18 cellular contexts compared by ENCODE assay signal in the genomic region with DNA sequence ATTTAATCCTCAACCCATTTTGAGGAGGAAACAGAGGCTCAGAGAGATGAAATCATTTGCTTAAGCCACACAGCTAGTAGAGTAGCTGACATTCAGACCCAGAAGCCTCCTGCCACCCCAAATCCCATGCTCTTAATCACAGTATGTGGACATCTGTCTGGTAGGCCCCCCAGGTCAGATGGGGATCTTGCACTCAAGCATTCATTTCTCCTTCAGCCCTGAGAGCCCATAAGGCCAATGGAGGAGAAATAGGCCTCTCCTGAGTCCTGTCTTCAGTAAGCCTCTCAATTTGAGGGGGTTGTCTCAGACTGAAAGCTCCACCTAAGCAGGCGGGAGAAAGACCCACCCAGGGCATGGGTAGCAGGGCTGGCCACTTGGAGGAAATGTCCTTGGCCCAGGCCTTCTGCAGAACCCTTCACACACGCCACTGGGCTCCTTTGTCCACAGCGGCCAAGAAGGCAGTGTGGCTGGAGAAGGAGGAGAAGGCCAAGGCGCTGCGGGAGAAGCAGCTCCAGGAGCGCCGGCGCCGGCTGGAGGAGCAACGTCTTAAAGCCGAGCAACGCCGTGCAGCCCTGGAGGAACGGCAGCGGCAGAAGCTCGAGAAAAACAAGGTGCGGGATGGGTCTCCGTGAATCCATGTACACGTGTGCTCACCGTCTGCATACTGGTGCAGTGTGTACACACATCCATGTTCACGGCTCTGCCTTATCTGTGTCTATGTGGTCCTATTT. TPM values are rescaled to one million over a fixed set of nuclear protein-coding genes. Genes with fewer than 3 reads are reported as not detected.
DNase-seq lines count a peak whose midpoint lies in the region; ATAC-seq and TF ChIP-seq lines count a peak whose summit lies in the region.
"Had no signal": no experiment of that assay in that cellular context is flagged by ENCODE, and none has a peak within 500 bp of the region (broad histone marks: within the 10 kb centered on the region; RNA-seq: fewer than 3 reads in every experiment).

No MANE protein-coding gene starts in this region.

- H3K27me3 ChIP-seq in heart left ventricle (no peaks in the 10 kb centered on the region), right cardiac atrium (ENCODE audit: control insufficient read depth, insufficient read depth) (no peaks in the 10 kb centered on the region), uterus (no peaks in the 10 kb centered on the region)
- H3K27me3 ChIP-seq: right lobe of liver had no signal

- ATAC-seq in heart left ventricle (no peak), left cardiac atrium (no peak), right cardiac atrium (no peak)
- ATAC-seq: right lobe of liver had no signal

- DNase-seq in heart left ventricle (no peak), left cardiac atrium (no peak), right cardiac atrium (peak in 2 of 3 donors; percentile 28 to 46), OCI-M1 (lab: John Stamatoyannopoulos, UW) (no peak), uterus (no peak), NOMO-1 treated with dmso at 0.1 percent for 144 hours (lab: John Stamatoyannopoulos, UW; ENCODE audit: unreplicated experiment) (no peak)
- DNase-seq in activated naive CD8-positive, alpha-beta T cell treated with anti-CD3 and anti-CD28 coated beads for 36 hours, result no peak
- DNase-seq: activated CD8-positive, alpha-beta memory T cell treated with anti-CD3 and anti-CD28 coated beads, Interleukin-2, amount 50 U/mL, for 4 hours; GDM1; H9; NCI-H1048; NCI-H2107; right lobe of liver; stimulated activated CD4-positive, alpha-beta T cell treated with anti-CD3 and anti-CD28 coated beads, Interleukin-4, amount 100 ng/mL, for 1 hour had no signal

- intact Hi-C loops in heart left ventricle (cut with DNase I), result no loop called here
- intact Hi-C loops in left cardiac atrium (cut with DNase I), result no loop called here
- intact Hi-C loops in right cardiac atrium (cut with DNase I), result no loop called here
- intact Hi-C loops in uterus (cut with DNase I; ENCODE audit: low total_unique reads), result no loop called here

- no peaks in the 10 kb centered on the region for H3K27me3 Mint-ChIP-seq in activated naive CD8-positive, alpha-beta T cell treated with anti-CD3 and anti-CD28 coated beads for 36 hours
- H3K27me3 Mint-ChIP-seq: activated naive CD4-positive, alpha-beta T cell treated with anti-CD3 and anti-CD28 coated beads, Interleukin-2, amount 50 U/mL, for 24 hours; memory B cell had no signal

- 89 to 93% (median 91%) methylated on average over 21 of the region's 21 CpGs for WGBS in heart left ventricle, 4 donors
- 92% methylated on average over 21 of the region's 21 CpGs for WGBS in right cardiac atrium

- no peak overlapping the region for H3K4me3 Mint-ChIP-seq in activated naive CD8-positive, alpha-beta T cell treated with anti-CD3 and anti-CD28 coated beads for 36 hours
- H3K4me3 Mint-ChIP-seq: activated naive CD4-positive, alpha-beta T cell treated with anti-CD3 and anti-CD28 coated beads, Interleukin-2, amount 50 U/mL, for 24 hours; H9; memory B cell had no signal

- H3K4me1 ChIP-seq in heart left ventricle (peaks cover 4 to 100% (median 77%) of the 10 kb centered on the region in 12 donors), right cardiac atrium (ENCODE audit: control insufficient read depth, insufficient read depth, low read length) (peaks cover 15% of the 10 kb centered on the region), uterus (peaks cover 0 to 7% of the 10 kb centered on the region in 2 donors)
- H3K4me1 ChIP-seq: right lobe of liver had no signal

- H3K27ac Mint-ChIP-seq in activated naive CD8-positive, alpha-beta T cell treated with anti-CD3 and anti-CD28 coated beads for 36 hours, result peak overlapping the region; percentile 56
- H3K27ac Mint-ChIP-seq: memory B cell had no signal

- H3K9me3 Mint-ChIP-seq in activated naive CD8-positive, alpha-beta T cell treated with anti-CD3 and anti-CD28 coated beads for 36 hours, result no peaks in the 10 kb centered on the region
- H3K9me3 Mint-ChIP-seq: activated naive CD4-positive, alpha-beta T cell treated with anti-CD3 and anti-CD28 coated beads, Interleukin-2, amount 50 U/mL, for 24 hours; H9; memory B cell had no signal

- peaks cover 5% of the 10 kb centered on the region for H3K36me3 Mint-ChIP-seq in activated naive CD8-positive, alpha-beta T cell treated with anti-CD3 and anti-CD28 coated beads for 36 hours
- H3K36me3 Mint-ChIP-seq: activated naive CD4-positive, alpha-beta T cell treated with anti-CD3 and anti-CD28 coated beads, Interleukin-2, amount 50 U/mL, for 24 hours had no signal

- TF ChIP-seq CTCF in heart left ventricle (IDR thresholded peaks at IDR 0.05), result no peak
- TF ChIP-seq CTCF in uterus (IDR thresholded peaks at IDR 0.05), result no peak

- H3K27ac ChIP-seq in heart left ventricle (peak overlapping the region in 11 of 12 donors; percentile 39 to 100 (median 89)), right cardiac atrium (ENCODE audit: low read length) (peak overlapping the region; percentile 41), temporal lobe (ENCODE audit: low read depth, low read length) (peak overlapping the region; percentile 54), uterus (no peak overlapping the region)
- H3K27ac ChIP-seq: right lobe of liver had no signal

- no peaks in the 10 kb centered on the region for H3K9me3 ChIP-seq in heart left ventricle
- no peaks in the 10 kb centered on the region for H3K9me3 ChIP-seq in right cardiac atrium (ENCODE audit: control insufficient read depth, low read length)
- no peaks in the 10 kb centered on the region for H3K9me3 ChIP-seq in uterus
- H3K9me3 ChIP-seq: right lobe of liver had no signal

- H3K36me3 ChIP-seq in heart left ventricle (peaks cover 0 to 92% (median 75%) of the 10 kb centered on the region in 9 donors), uterus (no peaks in the 10 kb centered on the region)

- no peak for TF ChIP-seq POLR2A in heart left ventricle (IDR thresholded peaks at IDR 0.05)
- no peak for TF ChIP-seq POLR2A in uterus (IDR thresholded peaks at IDR 0.05)

- H3K4me1 Mint-ChIP-seq in activated naive CD8-positive, alpha-beta T cell treated with anti-CD3 and anti-CD28 coated beads for 36 hours, result peaks cover 16% of the 10 kb centered on the region

- H3K4me3 ChIP-seq in heart left ventricle (no peak overlapping the region), right cardiac atrium (ENCODE audit: low read length) (no peak overlapping the region), uterus (no peak overlapping the region)
- H3K4me3 ChIP-seq: right lobe of liver had no signal

RNA-seq across cellular contexts. Expression of a gene that starts 16.2 kb away (rescaled TPM):
- total RNA-seq in heart left ventricle, result 100 to 1,000 TPM; 249 to 706 (median 328) TPM
- 100 to 1,000 TPM; 236 to 331 TPM for polyA plus RNA-seq in heart left ventricle
- total RNA-seq in left cardiac atrium, result 100 to 1,000 TPM; 251 to 270 TPM
- 100 to 1,000 TPM; 158 to 168 TPM for total RNA-seq in activated naive CD8-positive, alpha-beta T cell treated with anti-CD3 and anti-CD28 coated beads for 36 hours
- total RNA-seq in right cardiac atrium, result 100 to 1,000 TPM; 285 to 403 (median 374) TPM
- polyA plus RNA-seq in right cardiac atrium, result 330 TPM
- total RNA-seq in temporal lobe, result 52.9 TPM
- 100 to 1,000 TPM in 1 of 4 donors, 10 to 100 TPM in 3; 53.5 to 115 (median 77.3) TPM for total RNA-seq in uterus

RNA-seq across cellular contexts. Expression of a gene that starts 22.9 kb away (rescaled TPM):
- total RNA-seq in heart left ventricle, result 10 to 100 TPM; 45.3 to 77.2 (median 52.9) TPM
- polyA plus RNA-seq in heart left ventricle, result 10 to 100 TPM; 40.8 to 89.6 TPM
- 10 to 100 TPM; 53.3 to 64.2 TPM for total RNA-seq in left cardiac atrium
- 10 to 100 TPM; 58.0 to 59.4 TPM for total RNA-seq in activated naive CD8-positive, alpha-beta T cell treated with anti-CD3 and anti-CD28 coated beads for 36 hours
- total RNA-seq in right cardiac atrium, result 10 to 100 TPM; 58.5 to 67.2 (median 64.0) TPM
- 73.6 TPM for polyA plus RNA-seq in right cardiac atrium
- 40.8 TPM for total RNA-seq in temporal lobe
- 10 to 100 TPM; 10.6 to 70.6 (median 38.1) TPM for total RNA-seq in uterus

RNA-seq across cellular contexts. Expression of a gene that starts 47.2 kb away (rescaled TPM):
- total RNA-seq in heart left ventricle (1 to 10 TPM in 5 of 9 donors, under 1 TPM in 4; 0.33 to 2.6 (median 1.1) TPM), left cardiac atrium (1 to 10 TPM; 3.8 to 4.2 TPM), right cardiac atrium (1 to 10 TPM; 2.7 to 4.1 (median 3.3) TPM), temporal lobe (0.98 TPM), uterus (10 to 100 TPM in 1 of 4 donors, 1 to 10 TPM in 3; 1.2 to 16.6 (median 5.8) TPM)
- polyA plus RNA-seq in heart left ventricle (under 1 TPM; 0.34 to 0.53 TPM), right cardiac atrium (2.4 TPM)
- 1 to 10 TPM; 1.8 to 1.9 TPM for total RNA-seq in activated naive CD8-positive, alpha-beta T cell treated with anti-CD3 and anti-CD28 coated beads for 36 hours
- polyA plus RNA-seq: neural cell had no signal

RNA-seq across cellular contexts. Expression of a gene that starts 52.1 kb away (rescaled TPM):
- total RNA-seq in heart left ventricle, result 100 to 1,000 TPM in 4 of 9 donors, 10 to 100 TPM in 5; 68.6 to 106 (median 92.8) TPM
- polyA plus RNA-seq in heart left ventricle, result 10 to 100 TPM; 27.9 to 36.5 TPM
- total RNA-seq in left cardiac atrium, result 10 to 100 TPM; 55.9 to 77.0 TPM
- total RNA-seq in activated naive CD8-positive, alpha-beta T cell treated with anti-CD3 and anti-CD28 coated beads for 36 hours, result 100 to 1,000 TPM; 159 TPM
- total RNA-seq in right cardiac atrium, result 10 to 100 TPM; 66.3 to 85.5 (median 77.3) TPM
- polyA plus RNA-seq in right cardiac atrium, result 32.6 TPM
- total RNA-seq in temporal lobe, result 69.8 TPM
- total RNA-seq in uterus, result 10 to 100 TPM; 21.3 to 99.1 (median 67.5) TPM

Comparison
In these comparisons a context has a peak if more than half of its experiments do, and no peak if none do; other contexts are left out.
1. DNase-seq: peak in right cardiac atrium (2 of 3); none in heart left ventricle (0 of 5), left cardiac atrium (single experiment), activated naive CD8-positive, alpha-beta T cell treated with anti-CD3 and anti-CD28 coated beads for 36 hours (single experiment), OCI-M1 (single experiment), uterus (0 of 2) and NOMO-1 treated with dmso at 0.1 percent for 144 hours (single experiment).
2. H3K27ac ChIP-seq: peak in heart left ventricle (11 of 12), right cardiac atrium (single experiment) and temporal lobe (single experiment); none in uterus (0 of 2).